15 cellular contexts compared by ENCODE assay signal in genomic region chr18:32326450-32327309, GRCh38.
A peak's percentile ranks its signal among the peaks of the same experiment; 100 is the strongest.
DNase-seq lines count a peak whose midpoint lies in the region; ATAC-seq and TF ChIP-seq lines count a peak whose summit lies in the region.
"Had no signal": no experiment of that assay in that cellular context is flagged by ENCODE, and none has a peak within 500 bp of the region (broad histone marks: within the 10 kb centered on the region; RNA-seq: fewer than 3 reads in every experiment).

No MANE protein-coding gene starts in this region.

- peak overlapping the region; percentile 78 for H2AFZ ChIP-seq in H9 (ENCODE audit: low read length)

- H3K36me3 Mint-ChIP-seq in H9 (ENCODE audit: insufficient read depth in 1 of 3, low read depth in 3 of 3): no peaks in the 10 kb centered on the region
- H3K36me3 Mint-ChIP-seq in activated CD4-positive, alpha-beta memory T cell treated with anti-CD3 and anti-CD28 coated beads, Interleukin-2, amount 10 ng/mL, durations not matched to agents 7 days and 5 days (ENCODE audit: low read depth): no peaks in the 10 kb centered on the region
- H3K36me3 Mint-ChIP-seq in activated naive CD8-positive, alpha-beta T cell treated with anti-CD3 and anti-CD28 coated beads, Interleukin-2, amount 50 U/mL, for 24 hours (ENCODE audit: low read depth): no peaks in the 10 kb centered on the region
- H3K36me3 Mint-ChIP-seq in T-helper 2 cell treated with Interferon-gamma antibody and Interleukin-4, amounts not matched to agents 5 μg/mL and 100 μg/mL, for 36 hours (ENCODE audit: low read depth): no peaks in the 10 kb centered on the region

- H3K4me2 ChIP-seq in H9 (ENCODE audit: insufficient read depth, insufficient read length, low read length): peak overlapping the region; percentile 16
- H3K4me2 ChIP-seq: KMS-11 had no signal

- H3K9me3 Mint-ChIP-seq in H9: no peaks in the 10 kb centered on the region
- no peaks in the 10 kb centered on the region for H3K9me3 Mint-ChIP-seq in activated CD4-positive, alpha-beta memory T cell treated with anti-CD3 and anti-CD28 coated beads, Interleukin-2, amount 10 ng/mL, durations not matched to agents 7 days and 5 days
- H3K9me3 Mint-ChIP-seq in activated naive CD8-positive, alpha-beta T cell treated with anti-CD3 and anti-CD28 coated beads, Interleukin-2, amount 50 U/mL, for 24 hours: no peaks in the 10 kb centered on the region
- no peaks in the 10 kb centered on the region for H3K9me3 Mint-ChIP-seq in T-helper 2 cell treated with Interferon-gamma antibody and Interleukin-4, amounts not matched to agents 5 μg/mL and 100 μg/mL, for 36 hours
- H3K9me3 Mint-ChIP-seq: stimulated activated naive CD8-positive, alpha-beta T cell treated with anti-CD3 and anti-CD28 coated beads, Interleukin-15, amount 100 ng/mL, for 72 hours had no signal

- no peak overlapping the region for H3K27ac ChIP-seq in H9 (ENCODE audit: insufficient read length, low read depth, low read length)
- H3K27ac ChIP-seq: KMS-11 had no signal

- DNase-seq in H9 (no peak), cerebellum (ENCODE audit: low spot score) (peak; percentile 28), islet precursor cell (peak; percentile 63), pons (ENCODE audit: low spot score) (peak; percentile 54), cerebellar nuclear complex (lab: John Stamatoyannopoulos, UW) (no peak)
- no peak for DNase-seq in activated CD4-positive, alpha-beta memory T cell treated with anti-CD3 and anti-CD28 coated beads, Interleukin-2, amount 10 ng/mL, durations not matched to agents 7 days and 5 days
- no peak for DNase-seq in activated naive CD8-positive, alpha-beta T cell treated with anti-CD3 and anti-CD28 coated beads, Interleukin-2, amount 50 U/mL, for 24 hours
- DNase-seq in T-helper 2 cell treated with Interferon-gamma antibody and Interleukin-4, amounts not matched to agents 5 μg/mL and 100 μg/mL, for 36 hours (ENCODE audit: low spot score): no peak
- DNase-seq: activated CD4-positive, CD25-positive, alpha-beta regulatory T cell treated with anti-CD3 and anti-CD28 coated beads, Interleukin-2, amount 50 U/mL, for 72 hours; mucosa of descending colon; NCI-H1105 treated with DMSO at 0.1 percent for 48 hours; NCI-H345; SHP77; stimulated activated naive CD8-positive, alpha-beta T cell treated with anti-CD3 and anti-CD28 coated beads, Interleukin-15, amount 100 ng/mL, for 72 hours had no signal

- no peak overlapping the region for H3K18ac ChIP-seq in H9 (ENCODE audit: insufficient read length, low read depth, low read length)

- no peak overlapping the region for H4K5ac ChIP-seq in H9 (ENCODE audit: insufficient read length, low read depth, low read length)

- no peak overlapping the region for H2BK120ac ChIP-seq in H9 (ENCODE audit: low read depth, low read length, poor library complexity, severe bottlenecking)

- H3K27me3 ChIP-seq in H9 (ENCODE audit: insufficient read depth, low read length): no peaks in the 10 kb centered on the region

- H3K79me2 ChIP-seq in H9 (ENCODE audit: insufficient read depth, low read length): no peaks in the 10 kb centered on the region

- H3K23ac ChIP-seq in H9 (ENCODE audit: insufficient read length, low read depth, low read length): no peak overlapping the region

- no peaks in the 10 kb centered on the region for H3K9me3 ChIP-seq in H9 (ENCODE audit: control insufficient read depth, low read depth, low read length)
- H3K9me3 ChIP-seq: mucosa of descending colon had no signal

- H4K8ac ChIP-seq in H9 (replicated peaks; ENCODE audit: insufficient read length, low read depth, low read length): no peak overlapping the region

- H3K4me1 ChIP-seq in H9 (ENCODE audit: insufficient read depth, low read length): no peaks in the 10 kb centered on the region; the same call in 1 of the 2 replicates

- no peak overlapping the region for H3K9ac ChIP-seq in H9 (ENCODE audit: extremely low read depth, insufficient read length, low read length)
- H3K9ac ChIP-seq: KMS-11 had no signal

- no peak for ATAC-seq in activated naive CD8-positive, alpha-beta T cell treated with anti-CD3 and anti-CD28 coated beads, Interleukin-2, amount 50 U/mL, for 24 hours
- ATAC-seq: mucosa of descending colon; stimulated activated naive CD8-positive, alpha-beta T cell treated with anti-CD3 and anti-CD28 coated beads, Interleukin-15, amount 100 ng/mL, for 72 hours had no signal

- H3K14ac ChIP-seq in H9 (ENCODE audit: insufficient read depth, low read length): no peak overlapping the region

- no peak for TF ChIP-seq CTCF in H9 (conservative IDR thresholded peaks at IDR 0.05)

- H3K27ac Mint-ChIP-seq in H9: peak overlapping the region; percentile 48 to 82 (median 68); a peak in 6 of 7 replicates
- H3K27ac Mint-ChIP-seq in activated CD4-positive, alpha-beta memory T cell treated with anti-CD3 and anti-CD28 coated beads, Interleukin-2, amount 10 ng/mL, durations not matched to agents 7 days and 5 days: no peak overlapping the region
- H3K27ac Mint-ChIP-seq in activated naive CD8-positive, alpha-beta T cell treated with anti-CD3 and anti-CD28 coated beads, Interleukin-2, amount 50 U/mL, for 24 hours: no peak overlapping the region
- H3K27ac Mint-ChIP-seq in T-helper 2 cell treated with Interferon-gamma antibody and Interleukin-4, amounts not matched to agents 5 μg/mL and 100 μg/mL, for 36 hours: no peak overlapping the region
- H3K27ac Mint-ChIP-seq: stimulated activated naive CD8-positive, alpha-beta T cell treated with anti-CD3 and anti-CD28 coated beads, Interleukin-15, amount 100 ng/mL, for 72 hours had no signal

- no peak overlapping the region for H4K91ac ChIP-seq in H9 (ENCODE audit: insufficient read length, low read depth, low read length)

- peaks cover 3% of the 10 kb centered on the region for H3K23me2 ChIP-seq in H9 (ENCODE audit: insufficient read length, low read depth, low read length, poor library complexity, severe bottlenecking)

- H2BK15ac ChIP-seq in H9 (ENCODE audit: low read depth, low read length): no peak overlapping the region

- no CpG with 5 or more reads among the region's 3 CpGs for WGBS in H9 (ENCODE audit: extremely low coverage, insufficient read length, low lambda C conversion rate)

- H3K4me3 Mint-ChIP-seq in H9: no peak overlapping the region
- H3K4me3 Mint-ChIP-seq in activated CD4-positive, alpha-beta memory T cell treated with anti-CD3 and anti-CD28 coated beads, Interleukin-2, amount 10 ng/mL, durations not matched to agents 7 days and 5 days: no peak overlapping the region
- H3K4me3 Mint-ChIP-seq in activated naive CD8-positive, alpha-beta T cell treated with anti-CD3 and anti-CD28 coated beads, Interleukin-2, amount 50 U/mL, for 24 hours: no peak overlapping the region
- H3K4me3 Mint-ChIP-seq in T-helper 2 cell treated with Interferon-gamma antibody and Interleukin-4, amounts not matched to agents 5 μg/mL and 100 μg/mL, for 36 hours: no peak overlapping the region
- H3K4me3 Mint-ChIP-seq: stimulated activated naive CD8-positive, alpha-beta T cell treated with anti-CD3 and anti-CD28 coated beads, Interleukin-15, amount 100 ng/mL, for 72 hours had no signal

- H4K20me1 ChIP-seq in H9 (ENCODE audit: control insufficient read depth, insufficient read depth, insufficient read length): no peaks in the 10 kb centered on the region

- no peak overlapping the region for H2BK12ac ChIP-seq in H9 (ENCODE audit: insufficient read length, low read depth, low read length)

- H3K27me3 Mint-ChIP-seq in H9 (ENCODE audit: low read depth): no peaks in the 10 kb centered on the region
- H3K27me3 Mint-ChIP-seq in activated CD4-positive, alpha-beta memory T cell treated with anti-CD3 and anti-CD28 coated beads, Interleukin-2, amount 10 ng/mL, durations not matched to agents 7 days and 5 days: no peaks in the 10 kb centered on the region
- peaks cover 4% of the 10 kb centered on the region for H3K27me3 Mint-ChIP-seq in activated naive CD8-positive, alpha-beta T cell treated with anti-CD3 and anti-CD28 coated beads, Interleukin-2, amount 50 U/mL, for 24 hours
- H3K27me3 Mint-ChIP-seq in T-helper 2 cell treated with Interferon-gamma antibody and Interleukin-4, amounts not matched to agents 5 μg/mL and 100 μg/mL, for 36 hours (ENCODE audit: low read depth): peaks cover 2% of the 10 kb centered on the region

- no peaks in the 10 kb centered on the region for H3K79me1 ChIP-seq in H9 (ENCODE audit: insufficient read depth, low read depth, low read length, poor library complexity, severe bottlenecking)

- no peak overlapping the region for H2BK5ac ChIP-seq in H9 (ENCODE audit: insufficient read length, low read length)

- POLR2A ChIA-PET in activated CD4-positive, alpha-beta memory T cell treated with anti-CD3 and anti-CD28 coated beads, Interleukin-2, amount 10 ng/mL, durations not matched to agents 7 days and 5 days (lab: Charles Lee): no interaction called here

- no peak overlapping the region for H2AK5ac ChIP-seq in H9 (ENCODE audit: insufficient read length, low read length)

- no peak overlapping the region for H3K4ac ChIP-seq in H9 (ENCODE audit: low read depth, low read length)

- H2BK20ac ChIP-seq in H9 (ENCODE audit: low read depth, low read length, poor library complexity, severe bottlenecking): no peak overlapping the region

- H3K56ac ChIP-seq in H9 (ENCODE audit: insufficient read length, low read depth, low read length): no peak overlapping the region

- CTCF ChIA-PET in activated CD4-positive, alpha-beta memory T cell treated with anti-CD3 and anti-CD28 coated beads, Interleukin-2, amount 10 ng/mL, durations not matched to agents 7 days and 5 days (lab: Charles Lee): no interaction called here

- no peak overlapping the region for H3T11ph ChIP-seq in H9 (ENCODE audit: low read length)

- H3K4me1 Mint-ChIP-seq in H9: peaks cover 19 to 28% of the 10 kb centered on the region in 2 experiments
- H3K4me1 Mint-ChIP-seq in activated CD4-positive, alpha-beta memory T cell treated with anti-CD3 and anti-CD28 coated beads, Interleukin-2, amount 10 ng/mL, durations not matched to agents 7 days and 5 days: no peaks in the 10 kb centered on the region
- no peaks in the 10 kb centered on the region for H3K4me1 Mint-ChIP-seq in activated naive CD8-positive, alpha-beta T cell treated with anti-CD3 and anti-CD28 coated beads, Interleukin-2, amount 50 U/mL, for 24 hours
- H3K4me1 Mint-ChIP-seq in T-helper 2 cell treated with Interferon-gamma antibody and Interleukin-4, amounts not matched to agents 5 μg/mL and 100 μg/mL, for 36 hours (ENCODE audit: low read depth): no peaks in the 10 kb centered on the region
- H3K4me1 Mint-ChIP-seq: stimulated activated naive CD8-positive, alpha-beta T cell treated with anti-CD3 and anti-CD28 coated beads, Interleukin-15, amount 100 ng/mL, for 72 hours had no signal

Comparison
In these comparisons a context has a peak if more than half of its experiments do, and no peak if none do; other contexts are left out.
1. DNase-seq: peak in cerebellum (single experiment), islet precursor cell (single experiment) and pons (single experiment); none in H9 (single experiment), cerebellar nuclear complex (0 of 2), activated CD4-positive, alpha-beta memory T cell treated with anti-CD3 and anti-CD28 coated beads, Interleukin-2, amount 10 ng/mL, durations not matched to agents 7 days and 5 days (single experiment), activated naive CD8-positive, alpha-beta T cell treated with anti-CD3 and anti-CD28 coated beads, Interleukin-2, amount 50 U/mL, for 24 hours (single experiment) and T-helper 2 cell treated with Interferon-gamma antibody and Interleukin-4, amounts not matched to agents 5 μg/mL and 100 μg/mL, for 36 hours (single experiment).
2. H3K27ac Mint-ChIP-seq: peak in H9 (3 of 3); none in activated CD4-positive, alpha-beta memory T cell treated with anti-CD3 and anti-CD28 coated beads, Interleukin-2, amount 10 ng/mL, durations not matched to agents 7 days and 5 days (single experiment), activated naive CD8-positive, alpha-beta T cell treated with anti-CD3 and anti-CD28 coated beads, Interleukin-2, amount 50 U/mL, for 24 hours (single experiment) and T-helper 2 cell treated with Interferon-gamma antibody and Interleukin-4, amounts not matched to agents 5 μg/mL and 100 μg/mL, for 36 hours (single experiment).